1 cellular context compared by ENCODE assay signal in genomic region chr1:179708434-179709195, GRCh38.
TF ChIP-seq lines count a peak whose summit lies in the region.

No MANE protein-coding gene starts in this region.

TF ChIP-seq in SK-N-SH treated with all-trans-retinoic acid at 6 μM for 48 hours, 23 proteins besides CTCF, POLR2A, EP300 and RAD21 (continued from another document):
- TF ChIP-seq TSHZ2 (CRISPR knock-in tag; IDR thresholded peaks at IDR 0.05) (no peak), ARNTL (CRISPR knock-in tag; IDR thresholded peaks at IDR 0.05; ENCODE audit: borderline replicate concordance, low read depth) (no peak), ZNF8 (CRISPR knock-in tag; IDR thresholded peaks at IDR 0.05) (no peak), CREB5 (CRISPR knock-in tag; IDR thresholded peaks at IDR 0.05; ENCODE audit: low read depth) (no peak), ESRRG (CRISPR knock-in tag; IDR thresholded peaks at IDR 0.05) (no peak)
